Comparison of ENCODE assay signal across 10 cellular contexts in genomic region chr15:90982135-90982534, GRCh38. TPM values are rescaled to one million over a fixed set of nuclear protein-coding genes. Genes with fewer than 3 reads are reported as not detected.
A peak's percentile ranks its signal among the peaks of the same experiment; 100 is the strongest.
DNase-seq lines count a peak whose midpoint lies in the region; ATAC-seq, FAIRE-seq and TF ChIP-seq lines count a peak whose summit lies in the region.
"Had no signal": no experiment of that assay in that cellular context is flagged by ENCODE, and none has a peak within 500 bp of the region (broad histone marks: within the 10 kb centered on the region; RNA-seq: fewer than 3 reads in every experiment).

No MANE protein-coding gene starts in this region.

- ATAC-seq in A549 (no peak), GM18861 (IDR thresholded peaks at IDR 0.05; ENCODE audit: unreplicated experiment) (peak; percentile 29), HG03097 (IDR thresholded peaks at IDR 0.05; ENCODE audit: low FRiP score, unreplicated experiment) (peak; percentile 22)

- H3K9me3 Mint-ChIP-seq in T-helper 2 cell treated with Interferon-gamma antibody and Interleukin-4, amounts not matched to agents 5 μg/mL and 100 μg/mL, for 36 hours, result no peaks in the 10 kb centered on the region

- H3K4me1 ChIP-seq in A549, result peaks cover 12% of the 10 kb centered on the region
- H3K4me1 ChIP-seq in stomach, result no peaks in the 10 kb centered on the region

- 89% methylated on average over 5 of the region's 5 CpGs for WGBS in A549 (ENCODE audit: missing lambda C conversion rate)
- WGBS in stomach, 5 donors, result 90 to 96% (median 94%) methylated on average over 5 of the region's 5 CpGs

- no peak for TF ChIP-seq CTCF in A549 (IDR thresholded peaks at IDR 0.05)
- TF ChIP-seq CTCF in stomach (IDR thresholded peaks at IDR 0.05), result no peak

- intact Hi-C loops in stomach (cut with DNase I; ENCODE audit: low total_unique reads), result no loop called here

- no peaks in the 10 kb centered on the region for H3K27me3 Mint-ChIP-seq in T-helper 2 cell treated with Interferon-gamma antibody and Interleukin-4, amounts not matched to agents 5 μg/mL and 100 μg/mL, for 36 hours (ENCODE audit: low read depth)

- CTCF ChIA-PET in A549 (lab: Yijun Ruan, JAX), result interaction anchor here (1.8 to 18.2 kb wide), 4 partner anchors 23 to 290 kb away, joined by 6 to 247 read pairs (median 48); partner anchors contain the start of genes HDDC3, RCCD1 and UNC45A

- peaks cover 3 to 55% (median 9%) of the 10 kb centered on the region in 4 donors for H3K36me3 ChIP-seq in stomach

- no peaks in the 10 kb centered on the region for H3K27me3 ChIP-seq in stomach

- no peak for FAIRE-seq in A549 (lab: Jason Lieb, UNC)

- POLR2A ChIA-PET in A549 (lab: Yijun Ruan, JAX), result interaction anchor here (0.6 kb wide), 1 partner anchor 13 kb away, joined by 4 read pairs; no protein-coding TSS in a partner anchor

- H3K4me2 ChIP-seq in A549, result no peak overlapping the region

- no peak for TF ChIP-seq RAD21 in A549 (conservative IDR thresholded peaks at IDR 0.05 in 1 of 2, IDR thresholded peaks at IDR 0.05 in 1 of 2)

- H3K36me3 Mint-ChIP-seq in T-helper 2 cell treated with Interferon-gamma antibody and Interleukin-4, amounts not matched to agents 5 μg/mL and 100 μg/mL, for 36 hours (ENCODE audit: low read depth), result peaks cover 67% of the 10 kb centered on the region

- peaks cover 26% of the 10 kb centered on the region for H3K4me1 Mint-ChIP-seq in T-helper 2 cell treated with Interferon-gamma antibody and Interleukin-4, amounts not matched to agents 5 μg/mL and 100 μg/mL, for 36 hours (ENCODE audit: low read depth)

- no peak overlapping the region for H3K4me3 Mint-ChIP-seq in T-helper 2 cell treated with Interferon-gamma antibody and Interleukin-4, amounts not matched to agents 5 μg/mL and 100 μg/mL, for 36 hours

- H3K9me3 ChIP-seq in A549 (no peaks in the 10 kb centered on the region), stomach (no peaks in the 10 kb centered on the region)

- no peak overlapping the region for H3K4me3 ChIP-seq in A549
- no peak overlapping the region for H3K4me3 ChIP-seq in stomach
- H3K4me3 ChIP-seq: skin epidermis had no signal

- no peak overlapping the region for H3K27ac ChIP-seq in A549
- H3K27ac ChIP-seq in stomach, result no peak overlapping the region
- H3K27ac ChIP-seq: skin epidermis had no signal

- no peak for DNase-seq in A549 (ENCODE audit: low read depth in 1 of 2, low spot score in 1 of 2)
- no peak for DNase-seq in T-helper 2 cell treated with Interferon-gamma antibody and Interleukin-4, amounts not matched to agents 5 μg/mL and 100 μg/mL, for 36 hours (ENCODE audit: low spot score)
- no peak for DNase-seq in stomach
- DNase-seq in ureter (ENCODE audit: low spot score), result no peak
- no peak for DNase-seq in mesenteric fat pad (ENCODE audit: low spot score)
- DNase-seq in GF-D8 (lab: John Stamatoyannopoulos, UW), result no peak
- DNase-seq: T1000 had no signal

- TF ChIP-seq EP300 in A549 (IDR thresholded peaks at IDR 0.05) (no peak), stomach (IDR thresholded peaks at IDR 0.05) (no peak)

- TF ChIP-seq POLR2A in A549 (IDR thresholded peaks at IDR 0.05; ENCODE audit: low read length), result no peak
- TF ChIP-seq POLR2A in stomach (IDR thresholded peaks at IDR 0.05), result no peak

- peak overlapping the region; percentile 39 for H3K27ac Mint-ChIP-seq in T-helper 2 cell treated with Interferon-gamma antibody and Interleukin-4, amounts not matched to agents 5 μg/mL and 100 μg/mL, for 36 hours

TF ChIP-seq in A549, 52 proteins besides CTCF, POLR2A, EP300 and RAD21:
- TF ChIP-seq CEBPB (IDR thresholded peaks at IDR 0.05) (peak; percentile 29 to 54; a peak in 2 of 4 replicates), SREBF2 (IDR thresholded peaks at IDR 0.05) (no peak), TFCP2L1 (CRISPR knock-in tag; IDR thresholded peaks at IDR 0.05) (no peak), MAFK (IDR thresholded peaks at IDR 0.05; ENCODE audit: partially characterized antibody) (peak; percentile 5), HES2 (IDR thresholded peaks at IDR 0.05) (no peak), KDM1A (IDR thresholded peaks at IDR 0.05; ENCODE audit: low read depth) (no peak)

RNA-seq across cellular contexts. Expression of gene PRC1, which starts 12.2 kb away (rescaled TPM):
- polyA plus RNA-seq in A549 (2011; rRNA removed), result 376 and 426 TPM in 2 replicates
- polyA plus RNA-seq in A549 (2012; cell fraction: cytosol; rRNA removed), result 330 and 355 TPM in 2 replicates
- 589 and 939 TPM in 2 replicates for polyA plus RNA-seq in A549 (2012; cell fraction: nucleus; rRNA removed)
- 277 to 312 TPM (median 303 TPM) in 3 replicates for polyA plus RNA-seq in A549 (2017; fragmentation: RNase III; extraction: RNeasy Plus Mini Kit Qiagen cat#74134 plus additional on column Dnase treatment)
- polyA minus RNA-seq in A549 (2011; rRNA and poly(A)+ RNA removed), result 307 and 318 TPM in 2 replicates
- 10 to 100 TPM in 4 of 5 donors, 1 to 10 TPM in 1; 8.2 to 60.7 (median 25.8) TPM for total RNA-seq in stomach
- polyA plus RNA-seq in stomach, result 10 to 100 TPM in 2 of 3 donors, 1 to 10 TPM in 1; 9.0 to 33.5 (median 16.8) TPM
- 7.8 TPM for total RNA-seq in ureter
- 3.8 TPM for total RNA-seq in mesenteric fat pad

RNA-seq across cellular contexts. Expression of gene RCCD1, which starts 27.5 kb away (rescaled TPM):
- polyA plus RNA-seq in A549 (2011; rRNA removed) (22.8 and 25.3 TPM in 2 replicates), A549 (2017; fragmentation: RNase III; extraction: RNeasy Plus Mini Kit Qiagen cat#74134 plus additional on column Dnase treatment) (37.0 to 39.4 TPM (median 37.2 TPM) in 3 replicates), stomach (10 to 100 TPM in 1 of 3 donors, 1 to 10 TPM in 2; 6.1 to 11.3 (median 6.7) TPM)
- polyA plus RNA-seq in A549 (2012; cell fraction: cytosol; rRNA removed), result 36.1 and 40.9 TPM in 2 replicates
- polyA plus RNA-seq in A549 (2012; cell fraction: nucleus; rRNA removed), result 85.8 and 98.1 TPM in 2 replicates
- 12.9 and 13.6 TPM in 2 replicates for polyA minus RNA-seq in A549 (2011; rRNA and poly(A)+ RNA removed)
- total RNA-seq in stomach (10 to 100 TPM in 2 of 5 donors, 1 to 10 TPM in 3; 2.2 to 98.5 (median 8.8) TPM), ureter (13.2 TPM), mesenteric fat pad (8.3 TPM)

RNA-seq across cellular contexts. Expression of gene VPS33B, which starts 40.3 kb away (rescaled TPM):
- polyA plus RNA-seq in A549 (2011; rRNA removed) (17.9 and 25.0 TPM in 2 replicates), A549 (2017; fragmentation: RNase III; extraction: RNeasy Plus Mini Kit Qiagen cat#74134 plus additional on column Dnase treatment) (9.5 to 11.7 TPM (median 11.1 TPM) in 3 replicates), stomach (10 to 100 TPM; 12.6 to 13.0 (median 12.6) TPM)
- polyA plus RNA-seq in A549 (2012; cell fraction: cytosol; rRNA removed), result 11.5 and 12.1 TPM in 2 replicates
- polyA plus RNA-seq in A549 (2012; cell fraction: nucleus; rRNA removed), result 37.0 and 45.7 TPM in 2 replicates
- 20.6 and 24.0 TPM in 2 replicates for polyA minus RNA-seq in A549 (2011; rRNA and poly(A)+ RNA removed)
- total RNA-seq in stomach (10 to 100 TPM in 2 of 5 donors, 1 to 10 TPM in 3; 1.2 to 23.2 (median 7.5) TPM), ureter (25.7 TPM), mesenteric fat pad (13.4 TPM)

RNA-seq across cellular contexts. Expression of gene UNC45A, which starts 47.0 kb away (rescaled TPM):
- polyA plus RNA-seq in A549 (2011; rRNA removed), result 47.7 and 48.2 TPM in 2 replicates
- 70.2 and 71.6 TPM in 2 replicates for polyA plus RNA-seq in A549 (2012; cell fraction: cytosol; rRNA removed)
- 128 and 156 TPM in 2 replicates for polyA plus RNA-seq in A549 (2012; cell fraction: nucleus; rRNA removed)
- polyA plus RNA-seq in A549 (2017; fragmentation: RNase III; extraction: RNeasy Plus Mini Kit Qiagen cat#74134 plus additional on column Dnase treatment), result 76.9 to 82.5 TPM (median 80.4 TPM) in 3 replicates
- polyA minus RNA-seq in A549 (2011; rRNA and poly(A)+ RNA removed), result 84.6 and 90.4 TPM in 2 replicates
- 10 to 100 TPM; 28.0 to 63.8 (median 45.0) TPM for total RNA-seq in stomach
- polyA plus RNA-seq in stomach, result 10 to 100 TPM; 35.7 to 62.7 (median 40.9) TPM
- total RNA-seq in ureter, result 77.0 TPM
- total RNA-seq in mesenteric fat pad, result 52.9 TPM

RNA-seq across cellular contexts. Expression of gene HDDC3, which starts 49.8 kb away (rescaled TPM):
- 29.8 and 31.9 TPM in 2 replicates for polyA plus RNA-seq in A549 (2011; rRNA removed)
- polyA plus RNA-seq in A549 (2012; cell fraction: cytosol; rRNA removed), result 41.6 and 42.9 TPM in 2 replicates
- polyA plus RNA-seq in A549 (2012; cell fraction: nucleus; rRNA removed), result 28.9 and 34.8 TPM in 2 replicates
- 25.3 to 29.7 TPM (median 26.1 TPM) in 3 replicates for polyA plus RNA-seq in A549 (2017; fragmentation: RNase III; extraction: RNeasy Plus Mini Kit Qiagen cat#74134 plus additional on column Dnase treatment)
- polyA minus RNA-seq in A549 (2011; rRNA and poly(A)+ RNA removed), result 27.4 and 33.9 TPM in 2 replicates
- total RNA-seq in stomach, result 10 to 100 TPM in 3 of 5 donors, not detected in 2; 12.1 to 19.6 (median 12.1) TPM
- 10 to 100 TPM; 18.8 to 22.1 (median 19.8) TPM for polyA plus RNA-seq in stomach
- 19.5 TPM for total RNA-seq in ureter
- total RNA-seq in mesenteric fat pad, result 17.1 TPM

Comparison
In these comparisons a context has a peak if more than half of its experiments do, and no peak if none do; other contexts are left out.
1. ATAC-seq: peak in GM18861 (single experiment) and HG03097 (single experiment); none in A549 (0 of 2).